ENCODE assay signal across 1 cellular context in the genomic region with DNA sequence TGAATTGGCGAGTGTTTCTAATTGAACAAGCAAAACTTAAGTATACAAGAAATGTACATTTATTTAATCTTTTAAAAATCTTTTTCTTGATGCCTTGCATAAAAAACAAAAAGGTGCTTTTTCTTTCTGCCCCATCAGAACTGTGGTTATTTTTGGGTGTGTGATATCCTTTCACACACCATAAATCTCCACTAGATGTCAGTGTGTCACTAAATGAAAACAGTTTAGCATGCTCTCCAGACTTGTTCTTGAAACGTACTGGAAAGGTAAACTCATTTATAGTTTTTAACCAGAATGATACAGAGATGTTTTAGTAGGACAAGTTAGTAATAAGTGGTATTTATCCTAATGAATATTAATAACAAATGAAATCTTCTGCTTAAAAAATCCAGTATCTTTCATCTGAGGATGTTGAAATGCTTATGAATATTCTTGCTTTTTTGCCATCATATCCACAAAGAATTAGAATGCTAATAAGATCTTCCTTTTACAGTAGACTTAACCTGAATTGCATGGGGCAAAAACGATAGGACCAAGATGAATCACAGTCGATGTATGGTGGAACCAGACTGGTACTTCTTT.
TF ChIP-seq lines count a peak whose summit lies in the region.

No MANE protein-coding gene starts in this region.

TF ChIP-seq in GM12878, 131 proteins besides CTCF, POLR2A, EP300 and RAD21 (continued from another document):
- TF ChIP-seq, protein P1, sequence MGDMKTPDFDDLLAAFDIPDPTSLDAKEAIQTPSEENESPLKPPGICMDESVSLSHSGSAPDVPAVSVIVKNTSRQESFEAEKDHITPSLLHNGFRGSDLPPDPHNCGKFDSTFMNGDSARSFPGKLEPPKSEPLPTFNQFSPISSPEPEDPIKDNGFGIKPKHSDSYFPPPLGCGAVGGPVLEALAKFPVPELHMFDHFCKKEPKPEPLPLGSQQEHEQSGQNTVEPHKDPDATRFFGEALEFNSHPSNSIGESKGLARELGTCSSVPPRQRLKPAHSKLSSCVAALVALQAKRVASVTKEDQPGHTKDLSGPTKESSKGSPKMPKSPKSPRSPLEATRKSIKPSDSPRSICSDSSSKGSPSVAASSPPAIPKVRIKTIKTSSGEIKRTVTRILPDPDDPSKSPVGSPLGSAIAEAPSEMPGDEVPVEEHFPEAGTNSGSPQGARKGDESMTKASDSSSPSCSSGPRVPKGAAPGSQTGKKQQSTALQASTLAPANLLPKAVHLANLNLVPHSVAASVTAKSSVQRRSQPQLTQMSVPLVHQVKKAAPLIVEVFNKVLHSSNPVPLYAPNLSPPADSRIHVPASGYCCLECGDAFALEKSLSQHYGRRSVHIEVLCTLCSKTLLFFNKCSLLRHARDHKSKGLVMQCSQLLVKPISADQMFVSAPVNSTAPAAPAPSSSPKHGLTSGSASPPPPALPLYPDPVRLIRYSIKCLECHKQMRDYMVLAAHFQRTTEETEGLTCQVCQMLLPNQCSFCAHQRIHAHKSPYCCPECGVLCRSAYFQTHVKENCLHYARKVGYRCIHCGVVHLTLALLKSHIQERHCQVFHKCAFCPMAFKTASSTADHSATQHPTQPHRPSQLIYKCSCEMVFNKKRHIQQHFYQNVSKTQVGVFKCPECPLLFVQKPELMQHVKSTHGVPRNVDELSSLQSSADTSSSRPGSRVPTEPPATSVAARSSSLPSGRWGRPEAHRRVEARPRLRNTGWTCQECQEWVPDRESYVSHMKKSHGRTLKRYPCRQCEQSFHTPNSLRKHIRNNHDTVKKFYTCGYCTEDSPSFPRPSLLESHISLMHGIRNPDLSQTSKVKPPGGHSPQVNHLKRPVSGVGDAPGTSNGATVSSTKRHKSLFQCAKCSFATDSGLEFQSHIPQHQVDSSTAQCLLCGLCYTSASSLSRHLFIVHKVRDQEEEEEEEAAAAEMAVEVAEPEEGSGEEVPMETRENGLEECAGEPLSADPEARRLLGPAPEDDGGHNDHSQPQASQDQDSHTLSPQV (IDR thresholded peaks at IDR 0.05) = no peak
- TF ChIP-seq SMAD1 (IDR thresholded peaks at IDR 0.05; ENCODE audit: low read depth, partially characterized antibody) (no peak), KDM1A (IDR thresholded peaks at IDR 0.05; ENCODE audit: borderline replicate concordance) (no peak), CBFB (IDR thresholded peaks at IDR 0.05; ENCODE audit: low read depth) (no peak), TBL1XR1 (IDR thresholded peaks at IDR 0.05; ENCODE audit: low read depth, low read length) (no peak), RUNX3 (IDR thresholded peaks at IDR 0.05; ENCODE audit: low read length) (peak; percentile 47; the same call in 1 of the 2 replicates), TCF7 (IDR thresholded peaks at IDR 0.05; ENCODE audit: borderline replicate concordance) (no peak), RCOR1 (conservative IDR thresholded peaks at IDR 0.05; ENCODE audit: low read depth, low read length) (no peak), RELA (IDR thresholded peaks at IDR 0.05; ENCODE audit: borderline replicate concordance, partially characterized antibody) (no peak), BRCA1 (IDR thresholded peaks at IDR 0.05; ENCODE audit: low read depth, low read length) (no peak), ZBED1 (IDR thresholded peaks at IDR 0.05; ENCODE audit: borderline replicate concordance) (no peak), IKZF2 (IDR thresholded peaks at IDR 0.05) (no peak), SP1 (IDR thresholded peaks at IDR 0.05; ENCODE audit: low read depth, low read length) (no peak), ASH2L (IDR thresholded peaks at IDR 0.05; ENCODE audit: borderline replicate concordance, low read depth) (no peak), SMARCA5 (IDR thresholded peaks at IDR 0.05) (no peak), CBX5 (IDR thresholded peaks at IDR 0.05; ENCODE audit: low read depth) (no peak), BCL11A (IDR thresholded peaks at IDR 0.05; ENCODE audit: low read depth, low read length) (no peak), TCF3 (IDR thresholded peaks at IDR 0.05; ENCODE audit: borderline replicate concordance, insufficient read depth, low read depth, low read length) (no peak), MEF2A (IDR thresholded peaks at IDR 0.05; ENCODE audit: insufficient read depth, low read depth, low read length) (peak; percentile 89), MEF2B (IDR thresholded peaks at IDR 0.05; ENCODE audit: partially characterized antibody, poor library complexity, severe bottlenecking) (peak; percentile 61), SMC3 (IDR thresholded peaks at IDR 0.05; ENCODE audit: borderline replicate concordance, low read length) (peak; percentile 75)
- TF ChIP-seq, protein P2, sequence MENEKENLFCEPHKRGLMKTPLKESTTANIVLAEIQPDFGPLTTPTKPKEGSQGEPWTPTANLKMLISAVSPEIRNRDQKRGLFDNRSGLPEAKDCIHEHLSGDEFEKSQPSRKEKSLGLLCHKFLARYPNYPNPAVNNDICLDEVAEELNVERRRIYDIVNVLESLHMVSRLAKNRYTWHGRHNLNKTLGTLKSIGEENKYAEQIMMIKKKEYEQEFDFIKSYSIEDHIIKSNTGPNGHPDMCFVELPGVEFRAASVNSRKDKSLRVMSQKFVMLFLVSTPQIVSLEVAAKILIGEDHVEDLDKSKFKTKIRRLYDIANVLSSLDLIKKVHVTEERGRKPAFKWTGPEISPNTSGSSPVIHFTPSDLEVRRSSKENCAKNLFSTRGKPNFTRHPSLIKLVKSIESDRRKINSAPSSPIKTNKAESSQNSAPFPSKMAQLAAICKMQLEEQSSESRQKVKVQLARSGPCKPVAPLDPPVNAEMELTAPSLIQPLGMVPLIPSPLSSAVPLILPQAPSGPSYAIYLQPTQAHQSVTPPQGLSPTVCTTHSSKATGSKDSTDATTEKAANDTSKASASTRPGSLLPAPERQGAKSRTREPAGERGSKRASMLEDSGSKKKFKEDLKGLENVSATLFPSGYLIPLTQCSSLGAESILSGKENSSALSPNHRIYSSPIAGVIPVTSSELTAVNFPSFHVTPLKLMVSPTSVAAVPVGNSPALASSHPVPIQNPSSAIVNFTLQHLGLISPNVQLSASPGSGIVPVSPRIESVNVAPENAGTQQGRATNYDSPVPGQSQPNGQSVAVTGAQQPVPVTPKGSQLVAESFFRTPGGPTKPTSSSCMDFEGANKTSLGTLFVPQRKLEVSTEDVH (IDR thresholded peaks at IDR 0.05; ENCODE audit: low read depth, partially characterized antibody) = no peak
